In the genomic region with DNA sequence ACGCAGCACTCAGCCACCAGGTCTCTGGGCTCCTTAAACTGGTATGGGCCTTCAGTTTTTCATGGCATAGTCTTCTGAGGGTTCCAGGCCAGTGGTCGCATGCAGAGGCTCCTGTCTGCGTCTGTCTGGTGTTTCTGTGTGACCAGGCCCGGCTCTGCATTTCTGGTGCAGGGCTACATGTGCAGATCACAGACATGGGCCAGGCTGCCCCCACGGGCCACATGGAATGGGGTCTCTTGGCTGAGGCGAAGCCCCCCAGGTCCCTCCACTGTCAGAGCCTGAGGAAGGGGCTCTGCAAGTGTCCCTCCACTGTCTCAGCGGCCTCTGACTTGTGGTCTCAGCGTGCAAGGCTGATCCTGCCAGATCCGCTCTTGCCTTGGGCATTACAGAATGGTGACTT, we compare ENCODE assay signal across 20 cellular contexts. TPM values are rescaled to one million over a fixed set of nuclear protein-coding genes. Genes with fewer than 3 reads are reported as not detected.
A peak's percentile ranks its signal among the peaks of the same experiment; 100 is the strongest.
DNase-seq lines count a peak whose midpoint lies in the region; ATAC-seq and TF ChIP-seq lines count a peak whose summit lies in the region.
"Had no signal": no experiment of that assay in that cellular context is flagged by ENCODE, and none has a peak within 500 bp of the region (broad histone marks: within the 10 kb centered on the region; RNA-seq: fewer than 3 reads in every experiment).

No MANE protein-coding gene starts in this region.

- POLR2A ChIA-PET in activated CD4-positive, alpha-beta memory T cell treated with anti-CD3 and anti-CD28 coated beads for 36 hours (lab: Charles Lee) = no interaction called here
- POLR2A ChIA-PET in activated CD4-positive, alpha-beta memory T cell treated with anti-CD3 and anti-CD28 coated beads, Interleukin-2, amount 10 ng/mL, durations not matched to agents 7 days and 5 days (lab: Charles Lee) = interaction anchor here (1.2 to 1.9 kb wide), 3 partner anchors 9 to 20 kb away, joined by 3 to 9 read pairs (median 4); no protein-coding TSS in a partner anchor
- POLR2A ChIA-PET in T-cell (lab: Charles Lee) = no interaction called here

- H3K27me3 ChIP-seq in endodermal cell (ENCODE audit: control insufficient read depth, insufficient read depth, low read length, poor library complexity, severe bottlenecking) = no peaks in the 10 kb centered on the region
- no peaks in the 10 kb centered on the region for H3K27me3 ChIP-seq in osteoblast (ENCODE audit: insufficient read depth, low read length)
- no peaks in the 10 kb centered on the region for H3K27me3 ChIP-seq in BE2C
- H3K27me3 ChIP-seq: thyroid gland had no signal

- H3K4me3 ChIP-seq in endodermal cell (ENCODE audit: low read length) (no peak overlapping the region), osteoblast (ENCODE audit: insufficient read depth, low read length) (no peak overlapping the region), BE2C (ENCODE audit: low read depth, low read length) (no peak overlapping the region)
- H3K4me3 ChIP-seq: K562, thyroid gland had no signal

- ATAC-seq in T-cell (replicated peaks in 1 of 4) (no peak), HG02798 (IDR thresholded peaks at IDR 0.05; ENCODE audit: poor library complexity, unreplicated experiment) (no peak)
- ATAC-seq: K562; stimulated activated effector memory CD8-positive, alpha-beta T cell treated with anti-CD3 and anti-CD28 coated beads, Interleukin-12 subunit alpha, Interleukin-12 subunit beta, amount 100 ng/mL, for 72 hours had no signal

- no peak overlapping the region for H2AFZ ChIP-seq in osteoblast (ENCODE audit: low read length)

- 85 to 95% methylated on average over 6 to 9 of the region's 9 CpGs for WGBS in endodermal cell (ENCODE audit: insufficient coverage in 1 of 2, insufficient read length in 1 of 2), 2 experiments

- H3K4me3 Mint-ChIP-seq in activated CD4-positive, alpha-beta memory T cell treated with anti-CD3 and anti-CD28 coated beads for 36 hours = no peak overlapping the region
- H3K4me3 Mint-ChIP-seq in activated CD4-positive, alpha-beta memory T cell treated with anti-CD3 and anti-CD28 coated beads, Interleukin-2, amount 10 ng/mL, durations not matched to agents 7 days and 5 days = no peak overlapping the region
- H3K4me3 Mint-ChIP-seq in T-cell = no peak overlapping the region
- no peak overlapping the region for H3K4me3 Mint-ChIP-seq in endodermal cell
- H3K4me3 Mint-ChIP-seq: CD4-positive, CD25-positive, alpha-beta regulatory T cell; stimulated activated effector memory CD8-positive, alpha-beta T cell treated with anti-CD3 and anti-CD28 coated beads, Interleukin-12 subunit alpha, Interleukin-12 subunit beta, amount 100 ng/mL, for 72 hours had no signal

- no peaks in the 10 kb centered on the region for H4K20me1 ChIP-seq in osteoblast (ENCODE audit: insufficient read depth, low read length)

- DNase-seq in activated CD4-positive, alpha-beta memory T cell treated with anti-CD3 and anti-CD28 coated beads for 36 hours = peak; percentile 5
- DNase-seq in activated CD4-positive, alpha-beta memory T cell treated with anti-CD3 and anti-CD28 coated beads, Interleukin-2, amount 10 ng/mL, durations not matched to agents 7 days and 5 days = no peak
- DNase-seq in T-cell = peak in 1 of 34 experiments; percentile 14
- DNase-seq in endodermal cell = peak; percentile 28
- no peak for DNase-seq in osteoblast (ENCODE audit: insufficient read length, low spot score, missing footprints)
- DNase-seq in AG20443 (ENCODE audit: low spot score) = no peak
- DNase-seq in BE2C = no peak
- DNase-seq: amniotic stem cell; caudate nucleus; CD4-positive, CD25-positive, alpha-beta regulatory T cell; effector CD4-positive, alpha-beta T cell; MV-4-11; NCI-H187 treated with DMSO at 0.1 percent for 48 hours had no signal

- TF ChIP-seq CTCF in endodermal cell (conservative IDR thresholded peaks at IDR 0.05) (no peak), osteoblast (IDR thresholded peaks at IDR 0.05; ENCODE audit: extremely low read depth, low read depth, low read length) (no peak), BE2C (IDR thresholded peaks at IDR 0.05; ENCODE audit: low read depth, low read length) (no peak)

- H3K36me3 Mint-ChIP-seq in activated CD4-positive, alpha-beta memory T cell treated with anti-CD3 and anti-CD28 coated beads for 36 hours = peaks cover 48% of the 10 kb centered on the region
- peaks cover 62% of the 10 kb centered on the region for H3K36me3 Mint-ChIP-seq in activated CD4-positive, alpha-beta memory T cell treated with anti-CD3 and anti-CD28 coated beads, Interleukin-2, amount 10 ng/mL, durations not matched to agents 7 days and 5 days (ENCODE audit: low read depth)
- H3K36me3 Mint-ChIP-seq in T-cell = peaks cover 48% of the 10 kb centered on the region
- peaks cover under 1% of the 10 kb centered on the region for H3K36me3 Mint-ChIP-seq in endodermal cell (ENCODE audit: low read depth)

- H3K9me3 Mint-ChIP-seq in activated CD4-positive, alpha-beta memory T cell treated with anti-CD3 and anti-CD28 coated beads for 36 hours = peaks cover 3% of the 10 kb centered on the region
- no peaks in the 10 kb centered on the region for H3K9me3 Mint-ChIP-seq in activated CD4-positive, alpha-beta memory T cell treated with anti-CD3 and anti-CD28 coated beads, Interleukin-2, amount 10 ng/mL, durations not matched to agents 7 days and 5 days
- peaks cover 0 to under 1% (median 0%) of the 10 kb centered on the region in 3 donors for H3K9me3 Mint-ChIP-seq in T-cell
- H3K9me3 Mint-ChIP-seq in endodermal cell = peaks cover under 1% of the 10 kb centered on the region
- H3K9me3 Mint-ChIP-seq: stimulated activated effector memory CD8-positive, alpha-beta T cell treated with anti-CD3 and anti-CD28 coated beads, Interleukin-12 subunit alpha, Interleukin-12 subunit beta, amount 100 ng/mL, for 72 hours had no signal

- intact Hi-C loops in activated CD4-positive, alpha-beta memory T cell treated with anti-CD3 and anti-CD28 coated beads for 36 hours (cut with micrococcal nuclease) = no loop called here

- peaks cover 51% of the 10 kb centered on the region for H3K4me1 Mint-ChIP-seq in activated CD4-positive, alpha-beta memory T cell treated with anti-CD3 and anti-CD28 coated beads for 36 hours (ENCODE audit: low read depth)
- peaks cover 35% of the 10 kb centered on the region for H3K4me1 Mint-ChIP-seq in activated CD4-positive, alpha-beta memory T cell treated with anti-CD3 and anti-CD28 coated beads, Interleukin-2, amount 10 ng/mL, durations not matched to agents 7 days and 5 days
- H3K4me1 Mint-ChIP-seq in T-cell (peaks cover 27 to 54% (median 54%) of the 10 kb centered on the region in 3 donors), endodermal cell (no peaks in the 10 kb centered on the region)

- peak overlapping the region; percentile 38 for H3K27ac Mint-ChIP-seq in activated CD4-positive, alpha-beta memory T cell treated with anti-CD3 and anti-CD28 coated beads for 36 hours
- H3K27ac Mint-ChIP-seq in activated CD4-positive, alpha-beta memory T cell treated with anti-CD3 and anti-CD28 coated beads, Interleukin-2, amount 10 ng/mL, durations not matched to agents 7 days and 5 days = no peak overlapping the region
- peak overlapping the region; percentile 59 to 65 for H3K27ac Mint-ChIP-seq in T-cell
- H3K27ac Mint-ChIP-seq in endodermal cell = no peak overlapping the region
- H3K27ac Mint-ChIP-seq: stimulated activated effector memory CD8-positive, alpha-beta T cell treated with anti-CD3 and anti-CD28 coated beads, Interleukin-12 subunit alpha, Interleukin-12 subunit beta, amount 100 ng/mL, for 72 hours had no signal

- CTCF ChIA-PET in activated CD4-positive, alpha-beta memory T cell treated with anti-CD3 and anti-CD28 coated beads for 36 hours (lab: Charles Lee) = interaction anchor here (1.5 kb wide), 1 partner anchor 77 kb away, joined by 3 read pairs; no protein-coding TSS in a partner anchor
- CTCF ChIA-PET in activated CD4-positive, alpha-beta memory T cell treated with anti-CD3 and anti-CD28 coated beads, Interleukin-2, amount 10 ng/mL, durations not matched to agents 7 days and 5 days (lab: Charles Lee) = interaction anchor here (0.7 kb wide), 1 partner anchor 16 kb away, joined by 4 read pairs; no protein-coding TSS in a partner anchor
- CTCF ChIA-PET in T-cell (lab: Charles Lee) = interaction anchor here in 1 of 2 donors (0.7 kb wide), 1 partner anchor 198 kb away, joined by 5 read pairs; no protein-coding TSS in a partner anchor

- no peaks in the 10 kb centered on the region for H3K27me3 Mint-ChIP-seq in activated CD4-positive, alpha-beta memory T cell treated with anti-CD3 and anti-CD28 coated beads for 36 hours
- H3K27me3 Mint-ChIP-seq in activated CD4-positive, alpha-beta memory T cell treated with anti-CD3 and anti-CD28 coated beads, Interleukin-2, amount 10 ng/mL, durations not matched to agents 7 days and 5 days = no peaks in the 10 kb centered on the region
- H3K27me3 Mint-ChIP-seq in T-cell (no peaks in the 10 kb centered on the region), endodermal cell (ENCODE audit: insufficient read depth) (no peaks in the 10 kb centered on the region)
- H3K27me3 Mint-ChIP-seq: CD4-positive, CD25-positive, alpha-beta regulatory T cell had no signal

- no peaks in the 10 kb centered on the region for H3K36me3 ChIP-seq in endodermal cell (ENCODE audit: control insufficient read depth, insufficient read depth, low read length)
- H3K36me3 ChIP-seq in osteoblast (ENCODE audit: insufficient read depth, low read length) = no peaks in the 10 kb centered on the region
- H3K36me3 ChIP-seq in BE2C = no peaks in the 10 kb centered on the region
- H3K36me3 ChIP-seq: thyroid gland had no signal

- H3K4me2 ChIP-seq in osteoblast (ENCODE audit: insufficient read depth, low read length) = no peak overlapping the region

- H3K4me1 ChIP-seq in endodermal cell (ENCODE audit: control insufficient read depth, insufficient read depth, low read length) (no peaks in the 10 kb centered on the region), osteoblast (ENCODE audit: insufficient read depth, low read length) (peaks cover 15% of the 10 kb centered on the region), BE2C (no peaks in the 10 kb centered on the region)

- H3K9ac ChIP-seq in endodermal cell (ENCODE audit: extremely low read depth, low read length, poor library complexity, severe bottlenecking) = no peak overlapping the region

- no peaks in the 10 kb centered on the region for H3K9me3 ChIP-seq in endodermal cell (ENCODE audit: control insufficient read depth, low read length)
- no peaks in the 10 kb centered on the region for H3K9me3 ChIP-seq in osteoblast (ENCODE audit: low read depth, low read length)
- H3K9me3 ChIP-seq in BE2C = no peaks in the 10 kb centered on the region
- H3K9me3 ChIP-seq: thyroid gland had no signal

- no peak overlapping the region for H3K27ac ChIP-seq in endodermal cell (ENCODE audit: low read depth, low read length)
- H3K27ac ChIP-seq in osteoblast (ENCODE audit: low read depth, low read length) = peak overlapping the region; percentile 23
- H3K27ac ChIP-seq: RWPE1, thyroid gland had no signal

- no peaks in the 10 kb centered on the region for H3K79me2 ChIP-seq in osteoblast (ENCODE audit: insufficient read depth, low read length)

RNA-seq across cellular contexts. Expression of a gene that starts 15.6 kb away (rescaled TPM):
- 10 to 100 TPM; 77.9 to 80.0 TPM for total RNA-seq in activated CD4-positive, alpha-beta memory T cell treated with anti-CD3 and anti-CD28 coated beads for 36 hours
- 10 to 100 TPM; 80.4 to 83.5 TPM for total RNA-seq in activated CD4-positive, alpha-beta memory T cell treated with anti-CD3 and anti-CD28 coated beads, Interleukin-2, amount 10 ng/mL, durations not matched to agents 7 days and 5 days
- total RNA-seq in T-cell (10 to 100 TPM; 39.7 to 98.5 (median 72.8) TPM), endodermal cell (10 to 100 TPM; 16.4 to 21.9 TPM), osteoblast (38.4 and 38.6 TPM in 2 replicates)
- polyA plus RNA-seq in endodermal cell (2013, experiment 1 of 2) = 32.1 TPM
- 29.8 TPM for polyA plus RNA-seq in endodermal cell (2013, experiment 2 of 2)
- polyA plus RNA-seq in BE2C (2012; ENCODE audit: insufficient read depth, insufficient read length, low read depth) = 90.7 TPM

RNA-seq across cellular contexts. Expression of a gene that starts 21.9 kb away (rescaled TPM):
- 10 to 100 TPM; 67.0 to 72.8 TPM for total RNA-seq in activated CD4-positive, alpha-beta memory T cell treated with anti-CD3 and anti-CD28 coated beads for 36 hours
- 10 to 100 TPM; 69.6 to 71.4 TPM for total RNA-seq in activated CD4-positive, alpha-beta memory T cell treated with anti-CD3 and anti-CD28 coated beads, Interleukin-2, amount 10 ng/mL, durations not matched to agents 7 days and 5 days
- 10 to 100 TPM; 39.6 to 79.2 (median 71.2) TPM for total RNA-seq in T-cell
- total RNA-seq in endodermal cell = 1 to 10 TPM; 5.1 to 5.9 TPM
- polyA plus RNA-seq in endodermal cell (2013, experiment 1 of 2) = 3.1 TPM
- polyA plus RNA-seq in endodermal cell (2013, experiment 2 of 2) = 2.7 TPM
- 0.36 and 0.88 TPM in 2 replicates for total RNA-seq in osteoblast
- 1.0 TPM for polyA plus RNA-seq in BE2C (2012; ENCODE audit: insufficient read depth, insufficient read length, low read depth)
- total RNA-seq: A673, myocyte had no signal

RNA-seq across cellular contexts. Expression of a gene that starts 53.6 kb away (rescaled TPM):
- total RNA-seq in activated CD4-positive, alpha-beta memory T cell treated with anti-CD3 and anti-CD28 coated beads for 36 hours = 10 to 100 TPM; 77.9 to 82.0 TPM
- total RNA-seq in activated CD4-positive, alpha-beta memory T cell treated with anti-CD3 and anti-CD28 coated beads, Interleukin-2, amount 10 ng/mL, durations not matched to agents 7 days and 5 days = 10 to 100 TPM; 36.9 to 37.4 TPM
- 100 to 1,000 TPM in 1 of 5 donors, 10 to 100 TPM in 4; 29.2 to 110 (median 32.0) TPM for total RNA-seq in T-cell
- total RNA-seq in endodermal cell = 10 to 100 TPM; 24.2 to 32.0 TPM
- polyA plus RNA-seq in endodermal cell (2013, experiment 1 of 2) = 29.8 TPM
- 28.4 TPM for polyA plus RNA-seq in endodermal cell (2013, experiment 2 of 2)
- total RNA-seq in osteoblast = 33.6 and 34.7 TPM in 2 replicates
- polyA plus RNA-seq in BE2C (2012; ENCODE audit: insufficient read depth, insufficient read length, low read depth) = 104 TPM

Comparison
In these comparisons a context has a peak if more than half of its experiments do, and no peak if none do; other contexts are left out.
1. DNase-seq: peak in activated CD4-positive, alpha-beta memory T cell treated with anti-CD3 and anti-CD28 coated beads for 36 hours (single experiment) and endodermal cell (single experiment); none in activated CD4-positive, alpha-beta memory T cell treated with anti-CD3 and anti-CD28 coated beads, Interleukin-2, amount 10 ng/mL, durations not matched to agents 7 days and 5 days (single experiment), osteoblast (single experiment), AG20443 (single experiment) and BE2C (single experiment).
2. H3K27ac Mint-ChIP-seq: peak in activated CD4-positive, alpha-beta memory T cell treated with anti-CD3 and anti-CD28 coated beads for 36 hours (single experiment) and T-cell (2 of 2); none in activated CD4-positive, alpha-beta memory T cell treated with anti-CD3 and anti-CD28 coated beads, Interleukin-2, amount 10 ng/mL, durations not matched to agents 7 days and 5 days (single experiment) and endodermal cell (single experiment).
3. RNA of a gene that starts 21.9 kb away (total RNA-seq): 67.0 to 72.8 TPM in activated CD4-positive, alpha-beta memory T cell treated with anti-CD3 and anti-CD28 coated beads for 36 hours, 69.6 to 71.4 TPM in activated CD4-positive, alpha-beta memory T cell treated with anti-CD3 and anti-CD28 coated beads, Interleukin-2, amount 10 ng/mL, durations not matched to agents 7 days and 5 days and 39.6 to 79.2 TPM in T-cell; 5.1 to 5.9 TPM in endodermal cell and 0.36 to 0.88 TPM in osteoblast; every median in the first group is over 4 times any median in the second.